In the genomic region with DNA sequence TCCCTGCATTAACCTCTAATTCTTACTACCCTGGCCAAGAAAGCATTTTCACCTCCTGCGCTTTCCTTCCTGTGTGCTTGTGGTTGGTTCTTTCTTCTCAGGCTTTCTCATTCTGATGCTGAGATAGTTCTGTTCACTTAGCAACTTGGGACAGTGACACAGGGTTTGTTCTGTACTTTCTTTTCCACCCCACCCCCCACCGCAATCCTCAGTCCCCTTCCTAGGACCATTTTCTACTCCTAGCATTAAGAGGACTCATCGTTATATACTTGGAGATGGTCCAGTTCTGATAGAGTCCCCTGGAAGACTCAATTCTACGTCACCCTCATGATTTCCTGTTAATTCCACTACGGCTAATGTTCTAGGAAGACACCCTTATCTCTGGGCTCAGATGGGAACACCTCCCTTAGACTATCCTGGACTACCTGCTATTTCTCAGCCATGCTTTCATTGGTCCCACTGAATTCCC, we compare ENCODE assay signal across 7 cellular contexts. TPM values are rescaled to one million over a fixed set of nuclear protein-coding genes. Genes with fewer than 3 reads are reported as not detected.
DNase-seq lines count a peak whose midpoint lies in the region; ATAC-seq lines count a peak whose summit lies in the region.
"Not testable (repeated sequence)": the region's sequence is repeated elsewhere in the genome, so short reads cannot be mapped to it uniquely, and the experiment has no call there.

No MANE protein-coding gene starts in this region.

- H3K9me3 Mint-ChIP-seq in naive thymus-derived CD8-positive, alpha-beta T cell, result not testable (repeated sequence)

- H3K27ac Mint-ChIP-seq in naive thymus-derived CD8-positive, alpha-beta T cell, result peak overlapping the region; percentile 1 to 99 (median 62)

- ATAC-seq in GM18858 (IDR thresholded peaks at IDR 0.05; ENCODE audit: unreplicated experiment) (peak; percentile 34), GM21390 (IDR thresholded peaks at IDR 0.05; ENCODE audit: unreplicated experiment) (peak; percentile 75), HG02938 (IDR thresholded peaks at IDR 0.05; ENCODE audit: unreplicated experiment) (peak; percentile 61), HG03558 (IDR thresholded peaks at IDR 0.05; ENCODE audit: extremely low read depth, unreplicated experiment) (peak; percentile 45)
- ATAC-seq in activated CD4-positive, CD25-positive, alpha-beta regulatory T cell treated with anti-CD3 and anti-CD28 coated beads, Interleukin-2, amount 50 U/mL, for 24 hours, result peak; percentile 45 to 66
- ATAC-seq in naive thymus-derived CD8-positive, alpha-beta T cell, result peak; percentile 55 to 75

- not testable (repeated sequence) for H3K36me3 Mint-ChIP-seq in naive thymus-derived CD8-positive, alpha-beta T cell

- not testable (repeated sequence) for H3K27me3 Mint-ChIP-seq in naive thymus-derived CD8-positive, alpha-beta T cell

- peak overlapping the region; percentile 12 to 74 (median 56) for H3K4me3 Mint-ChIP-seq in naive thymus-derived CD8-positive, alpha-beta T cell

- peaks cover 31 to 58% (median 51%) of the 10 kb centered on the region in 4 donors for H3K4me1 Mint-ChIP-seq in naive thymus-derived CD8-positive, alpha-beta T cell

- peak; percentile 46 for DNase-seq in activated gamma-delta T cell treated with Interleukin-2 at 50 U/mL for 16 hours
- peak in 6 of 10 donors; percentile 32 to 61 (median 40) for DNase-seq in naive thymus-derived CD8-positive, alpha-beta T cell

- POLR2A ChIA-PET in naive thymus-derived CD8-positive, alpha-beta T cell (lab: Charles Lee), result not testable (repeated sequence)

RNA-seq across cellular contexts. Expression of gene FCGR3A, which starts 7.5 kb away (rescaled TPM):
- 1 to 10 TPM in 1 of 2 experiments, under 1 TPM in 1; 0.74 to 1.1 TPM for total RNA-seq in naive thymus-derived CD8-positive, alpha-beta T cell
- polyA plus RNA-seq in naive thymus-derived CD8-positive, alpha-beta T cell, result 10 to 100 TPM in 1 of 3 donors, 1 to 10 TPM in 2; 1.7 to 33.2 (median 2.3) TPM

RNA-seq across cellular contexts. Expression of gene HSPA6, which starts 17.8 kb away (rescaled TPM):
- 1 to 10 TPM; 3.1 to 3.6 TPM for total RNA-seq in naive thymus-derived CD8-positive, alpha-beta T cell
- under 1 TPM in 1 of 3 donors, not detected in 2; 0.06 TPM for polyA plus RNA-seq in naive thymus-derived CD8-positive, alpha-beta T cell

RNA-seq across cellular contexts. Expression of gene FCGR2A, which starts 36.9 kb away (rescaled TPM):
- under 1 TPM; 0.34 to 0.52 TPM for total RNA-seq in naive thymus-derived CD8-positive, alpha-beta T cell
- under 1 TPM in 2 of 3 donors, not detected in 1; 0.41 to 0.84 TPM for polyA plus RNA-seq in naive thymus-derived CD8-positive, alpha-beta T cell

Comparison
In these comparisons a context has a peak if more than half of its experiments do, and no peak if none do; other contexts are left out.
1. Peak in every context shown above with its lines: DNase-seq and ATAC-seq.